17 cellular contexts compared by ENCODE assay signal in genomic region chr15:67821784-67822451, GRCh38. TPM values are rescaled to one million over a fixed set of nuclear protein-coding genes. Genes with fewer than 3 reads are reported as not detected.
DNase-seq lines count a peak whose midpoint lies in the region; ATAC-seq and TF ChIP-seq lines count a peak whose summit lies in the region.
"Had no signal": no experiment of that assay in that cellular context is flagged by ENCODE, and none has a peak within 500 bp of the region (broad histone marks: within the 10 kb centered on the region; RNA-seq: fewer than 3 reads in every experiment).

No MANE protein-coding gene starts in this region.

- H3F3A ChIP-seq in GM23338 (replicated peaks; ENCODE audit: low read depth), result peaks cover 14% of the 10 kb centered on the region

- H3K36me3 Mint-ChIP-seq in GM23338 (ENCODE audit: low read depth), result peaks cover 8% of the 10 kb centered on the region; the same call in 1 of the 3 replicates
- peaks cover 12% of the 10 kb centered on the region for H3K36me3 Mint-ChIP-seq in central memory CD8-positive, alpha-beta T cell (ENCODE audit: insufficient read depth)

- H3K4me3 ChIP-seq in GM23338, result peak overlapping the region; percentile 53
- peak overlapping the region; percentile 32 for H3K4me3 ChIP-seq in neuron (ENCODE audit: low read length)
- H3K4me3 ChIP-seq: GM12878, GM23248 had no signal

- no peaks in the 10 kb centered on the region for H3K79me2 ChIP-seq in GM23338 (replicated peaks; ENCODE audit: insufficient read depth)

- H3K4me1 ChIP-seq in GM23338 (ENCODE audit: insufficient read depth) (peaks cover 49% of the 10 kb centered on the region), neuron (ENCODE audit: insufficient read depth, low read length) (peaks cover 42% of the 10 kb centered on the region)

- DNase-seq in NCI-H82 (lab: John Stamatoyannopoulos, UW), result peak; percentile 42
- no peak for DNase-seq in NCI-H82 treated with DMSO at 0.1 percent for 48 hours (lab: John Stamatoyannopoulos, UW; ENCODE audit: unreplicated experiment)
- peak; percentile 32 for DNase-seq in GM23338 (ENCODE audit: low spot score)
- no peak for DNase-seq in central memory CD8-positive, alpha-beta T cell (ENCODE audit: low spot score in 2 of 2)
- no peak for DNase-seq in NCI-H2107 treated with DMSO at 0.1 percent for 48 hours (lab: John Stamatoyannopoulos, UW; ENCODE audit: unreplicated experiment)
- DNase-seq in LoVo (ENCODE audit: low spot score), result no peak
- DNase-seq: DMS79, GM23248, left cardiac atrium, MM.1S, NCI-H226, small intestine, trophoblast cell had no signal

- H3K4me3 Mint-ChIP-seq in GM23338, result peak overlapping the region; percentile 67
- peak overlapping the region; percentile 47 for H3K4me3 Mint-ChIP-seq in central memory CD8-positive, alpha-beta T cell

- H3K4me2 ChIP-seq in GM23338, result peak overlapping the region; percentile 75

- 0 out of 3 replicates have a peak, but pooled peaks have one; percentile 1 for ATAC-seq in GM23338
- no peak for ATAC-seq in central memory CD8-positive, alpha-beta T cell (replicated peaks; ENCODE audit: extremely low read depth, poor library complexity, severe bottlenecking)
- ATAC-seq in GM18909 (IDR thresholded peaks at IDR 0.05; ENCODE audit: poor library complexity, unreplicated experiment), result no peak
- ATAC-seq: GM12878 had no signal

- H3K4me1 Mint-ChIP-seq in GM23338, result peaks cover 45% of the 10 kb centered on the region
- peaks cover 48% of the 10 kb centered on the region for H3K4me1 Mint-ChIP-seq in central memory CD8-positive, alpha-beta T cell

- peaks cover under 1% of the 10 kb centered on the region for H3K9me2 ChIP-seq in GM23338 (ENCODE audit: insufficient read depth)

- no peaks in the 10 kb centered on the region for H3K36me3 ChIP-seq in GM23338 (ENCODE audit: insufficient read depth)
- H3K36me3 ChIP-seq in neuron (ENCODE audit: insufficient read depth, low read length), result no peaks in the 10 kb centered on the region
- H3K36me3 ChIP-seq: Peyer's patch had no signal

- peaks cover 9% of the 10 kb centered on the region for H3K9me3 Mint-ChIP-seq in GM23338
- no peaks in the 10 kb centered on the region for H3K9me3 Mint-ChIP-seq in central memory CD8-positive, alpha-beta T cell

- H3K27me3 Mint-ChIP-seq in GM23338 (ENCODE audit: insufficient read depth, low read depth, poor library complexity), result peaks cover 94% of the 10 kb centered on the region
- peaks cover 90% of the 10 kb centered on the region for H3K27me3 Mint-ChIP-seq in central memory CD8-positive, alpha-beta T cell

- no peak overlapping the region; the same call in 1 of the 2 replicates for H2AFZ ChIP-seq in GM23338
- peak overlapping the region; percentile 6 for H2AFZ ChIP-seq in neuron (ENCODE audit: low read depth, low read length)
- H2AFZ ChIP-seq: GM23248 had no signal

- peaks cover 7% of the 10 kb centered on the region for H4K20me1 ChIP-seq in GM23338 (replicated peaks; ENCODE audit: insufficient read depth)

- H3K27me3 ChIP-seq in GM23338 (ENCODE audit: insufficient read depth) (peaks cover 100% of the 10 kb centered on the region), neuron (ENCODE audit: insufficient read depth, low read length) (peaks cover 84% of the 10 kb centered on the region)

- peaks cover 4% of the 10 kb centered on the region for H3K9me3 ChIP-seq in neuron (ENCODE audit: low read length)

- no peak overlapping the region for H3K27ac ChIP-seq in GM23338 (ENCODE audit: low read depth)
- H3K27ac ChIP-seq: GM23248, Peyer's patch had no signal

- H3K27ac Mint-ChIP-seq in GM23338, result no peak overlapping the region
- peak overlapping the region; percentile 41 for H3K27ac Mint-ChIP-seq in central memory CD8-positive, alpha-beta T cell (ENCODE audit: low read depth)

- peak in 1 of 2 experiments; percentile 19; a peak in 1 of 4 replicates for TF ChIP-seq CTCF in GM23338 (conservative IDR thresholded peaks at IDR 0.05; ENCODE audit: low read depth in 2 of 2)

TF ChIP-seq in GM23338, 12 proteins besides CTCF, POLR2A, EP300 and RAD21:
- TF ChIP-seq EZH2phosphoT487 (IDR thresholded peaks at IDR 0.05; ENCODE audit: unreplicated experiment) (peak; percentile 24), EZH2 (IDR thresholded peaks at IDR 0.05; ENCODE audit: low read depth, unreplicated experiment) (peak; percentile 86), JUNB (IDR thresholded peaks at IDR 0.05; ENCODE audit: unreplicated experiment) (no peak), CREB1 (CRISPR knock-in tag; IDR thresholded peaks at IDR 0.05; ENCODE audit: low read depth) (no peak), ETS1 (IDR thresholded peaks at IDR 0.05) (no peak)

RNA-seq across cellular contexts. Expression of gene SKOR1, which starts 3.4 kb away (rescaled TPM):
- total RNA-seq in GM23338 (2014; rRNA removed; shearing (Covaris generic)), result 0.17 and 0.19 TPM in 2 replicates
- polyA plus RNA-seq in GM23338 (2016; fragmentation: Nextera tagmentation; extraction: Ambion mirVana), result not detected in 2 replicates
- polyA plus RNA-seq: GM23248 had no signal

RNA-seq across cellular contexts. Expression of gene RNU6-1, which starts 17.9 kb away (rescaled TPM):
- not detected in 2 replicates for total RNA-seq in GM23338 (2014; rRNA removed; shearing (Covaris generic))
- not detected in 2 replicates for polyA plus RNA-seq in GM23338 (2016; fragmentation: Nextera tagmentation; extraction: Ambion mirVana)
- total RNA-seq: GM12878, GM23248, left cardiac atrium, Peyer's patch had no signal
- polyA plus RNA-seq: GM12878, GM23248, small intestine had no signal

Comparison
In these comparisons a context has a peak if more than half of its experiments do, and no peak if none do; other contexts are left out.
1. DNase-seq: peak in NCI-H82 (single experiment) and GM23338 (single experiment); none in NCI-H82 treated with DMSO at 0.1 percent for 48 hours (single experiment), central memory CD8-positive, alpha-beta T cell (0 of 2), NCI-H2107 treated with DMSO at 0.1 percent for 48 hours (single experiment) and LoVo (single experiment).